In genomic region chr6:43497694-43498093, GRCh38 we compare ENCODE assay signal across 19 cellular contexts. TPM values are rescaled to one million over a fixed set of nuclear protein-coding genes. Genes with fewer than 3 reads are reported as not detected.
DNase-seq lines count a peak whose midpoint lies in the region; ATAC-seq and TF ChIP-seq lines count a peak whose summit lies in the region.
"Had no signal": no experiment of that assay in that cellular context is flagged by ENCODE, and none has a peak within 500 bp of the region (broad histone marks: within the 10 kb centered on the region; RNA-seq: fewer than 3 reads in every experiment).

No MANE protein-coding gene starts in this region.

- intact Hi-C loops in MCF 10A (cut with micrococcal nuclease), result loop anchor here (2.0 to 5.0 kb wide), 3 partner anchors 17 to 595 kb away; partner anchors contain the start of gene ZNF318
- intact Hi-C loops in mammary epithelial cell (cut with micrococcal nuclease), result loop anchor here (2.0 to 5.0 kb wide), 2 partner anchors 129 to 325 kb away; partner anchors contain the start of genes SRF and ZNF318

- H3K36me3 ChIP-seq in mammary epithelial cell (ENCODE audit: insufficient read depth, low read length), result peaks cover 22% of the 10 kb centered on the region
- peaks cover 50% of the 10 kb centered on the region for H3K36me3 ChIP-seq in skeletal muscle satellite cell (ENCODE audit: insufficient read depth, low read length)

- no peak for ATAC-seq in HG02623 (IDR thresholded peaks at IDR 0.05; ENCODE audit: unreplicated experiment)
- ATAC-seq: CD8-positive, alpha-beta T cell; GM23338 had no signal

- H3K4me3 ChIP-seq in mammary epithelial cell (replicated peaks in 1 of 3; ENCODE audit: insufficient read depth in 1 of 3, low read depth in 2 of 3, low read length in 3 of 3) (no peak overlapping the region), skeletal muscle satellite cell (ENCODE audit: low read length) (no peak overlapping the region)
- H3K4me3 ChIP-seq: BLaER1 treated with 17β-estradiol and CSF1 and Interleukin-3, amounts not matched to agents 10 nM and 100 nM; GM23338; HAP-1 had no signal

- peaks cover 43% of the 10 kb centered on the region for H3K4me1 Mint-ChIP-seq in MCF 10A (ENCODE audit: insufficient read depth, unreplicated experiment)

- peak overlapping the region; percentile 88 for H3K27ac Mint-ChIP-seq in MCF 10A (ENCODE audit: low read depth, unreplicated experiment)
- H3K27ac Mint-ChIP-seq: CD8-positive, alpha-beta T cell; GM23338 had no signal

- TF ChIP-seq CTCF in MCF 10A (IDR thresholded peaks at IDR 0.05; ENCODE audit: unreplicated experiment) (no peak), mammary epithelial cell (conservative IDR thresholded peaks at IDR 0.05 in 1 of 2, IDR thresholded peaks at IDR 0.05 in 1 of 2; ENCODE audit: extremely low read depth in 1 of 2, insufficient read depth in 1 of 2, low read depth in 1 of 2, low read length in 2 of 2) (no peak), RWPE1 (conservative IDR thresholded peaks at IDR 0.05; ENCODE audit: low read depth) (no peak)

- CTCF ChIA-PET in MCF 10A (lab: Yijun Ruan, JAX) (interaction anchor here (0.5 to 9.0 kb wide), 14 partner anchors 8 to 1097 kb away, joined by 3 to 102 read pairs (median 5); partner anchors contain the start of genes DLK2 and TJAP1), mammary epithelial cell (lab: Charles Lee; ENCODE audit: low non-redundant PET) (no interaction called here), RWPE1 (lab: Yijun Ruan, JAX) (interaction anchor here (0.6 to 3.3 kb wide), 2 partner anchors 9 to 78 kb away, joined by 4 to 39 read pairs; no protein-coding TSS in a partner anchor)

- H3K9me3 ChIP-seq in mammary epithelial cell (replicated peaks; ENCODE audit: insufficient read depth, low read length), result no peaks in the 10 kb centered on the region
- no peaks in the 10 kb centered on the region for H3K9me3 ChIP-seq in skeletal muscle satellite cell (replicated peaks; ENCODE audit: low read length)
- H3K9me3 ChIP-seq: BLaER1 treated with 17β-estradiol and CSF1 and Interleukin-3, amounts not matched to agents 10 nM and 100 nM; HAP-1 had no signal

- POLR2A ChIA-PET in MCF 10A (lab: Yijun Ruan, JAX), result interaction anchor here (0.6 to 9.6 kb wide), 6 partner anchors 9 to 139 kb away, joined by 3 to 209 read pairs (median 4); partner anchors contain the start of genes DLK2, POLR1C, TJAP1 and YIPF3
- POLR2A ChIA-PET in RWPE1 (lab: Yijun Ruan, JAX; ENCODE audit: low non-redundant PET), result no interaction called here

- no peak overlapping the region for H3K4me2 ChIP-seq in mammary epithelial cell (ENCODE audit: insufficient read depth, low read depth, low read length)
- no peak overlapping the region for H3K4me2 ChIP-seq in skeletal muscle satellite cell (ENCODE audit: low read length)
- H3K4me2 ChIP-seq: BLaER1 treated with 17β-estradiol and CSF1 and Interleukin-3, amounts not matched to agents 10 nM and 100 nM; GM23338 had no signal

- H3K79me2 ChIP-seq in mammary epithelial cell (ENCODE audit: insufficient read depth, low read length), result peaks cover 30% of the 10 kb centered on the region

- no peaks in the 10 kb centered on the region for H3K9me3 Mint-ChIP-seq in MCF 10A (ENCODE audit: unreplicated experiment)
- H3K9me3 Mint-ChIP-seq: CD8-positive, alpha-beta T cell; GM23338 had no signal

- H3K27me3 ChIP-seq in mammary epithelial cell (ENCODE audit: insufficient read depth, low read length) (no peaks in the 10 kb centered on the region), skeletal muscle satellite cell (ENCODE audit: control insufficient read depth, insufficient read depth, low read length) (no peaks in the 10 kb centered on the region)
- H3K27me3 ChIP-seq: BLaER1 treated with 17β-estradiol and CSF1 and Interleukin-3, amounts not matched to agents 10 nM and 100 nM had no signal

- in situ Hi-C loops in mammary epithelial cell (cut with MboI; ENCODE audit: low sequenced_read_pairs in 2 of 2), result loop anchor here (5.0 to 10.0 kb wide), 4 partner anchors 40 to 235 kb away; partner anchors contain the start of gene DLK2 (in 1 of the 2)

- no peaks in the 10 kb centered on the region for H3K27me3 Mint-ChIP-seq in MCF 10A (ENCODE audit: insufficient read depth, unreplicated experiment)

- H3K36me3 Mint-ChIP-seq in MCF 10A (ENCODE audit: insufficient read depth, unreplicated experiment), result peaks cover 69% of the 10 kb centered on the region

- H3K27ac ChIP-seq in mammary epithelial cell (ENCODE audit: insufficient read depth, low read depth, low read length), result no peak overlapping the region
- H3K27ac ChIP-seq in RWPE1, result peak overlapping the region; percentile 99
- H3K27ac ChIP-seq: BLaER1 treated with 17β-estradiol and CSF1 and Interleukin-3, amounts not matched to agents 10 nM and 100 nM had no signal

- H2AFZ ChIP-seq in mammary epithelial cell (ENCODE audit: low read depth, low read length), result no peak overlapping the region
- H2AFZ ChIP-seq: GM23338 had no signal

- dilution Hi-C loops in mammary epithelial cell (cut with HindIII; ENCODE audit: low sequenced_read_pairs), result no loop called here

- 94% methylated on average over 6 of the region's 12 CpGs for WGBS in mammary epithelial cell (ENCODE audit: low coverage, missing lambda C conversion rate)

- H3K9ac ChIP-seq in mammary epithelial cell (ENCODE audit: insufficient read depth, low read length) (no peak overlapping the region), skeletal muscle satellite cell (ENCODE audit: low read depth, low read length) (peak overlapping the region; percentile 50)

- BruUV-seq in MCF 10A (replicated peaks; lab: Mats Ljungman, UMichigan), result no TSS peak
- BruUV-seq in mammary epithelial cell (replicated peaks; lab: Mats Ljungman, UMichigan), result no TSS peak

- H3K4me3 Mint-ChIP-seq in MCF 10A (ENCODE audit: unreplicated experiment), result peak overlapping the region; percentile 43
- H3K4me3 Mint-ChIP-seq: CD8-positive, alpha-beta T cell; GM23338 had no signal

- no peak for DNase-seq in MCF 10A (ENCODE audit: unreplicated experiment)
- no peak for DNase-seq in mammary epithelial cell
- no peak for DNase-seq in RWPE1 (ENCODE audit: low spot score)
- peak; percentile 49 for DNase-seq in myocyte (ENCODE audit: low read depth)
- DNase-seq in OCI-M2 (lab: John Stamatoyannopoulos, UW; ENCODE audit: unreplicated experiment), result no peak
- no peak for DNase-seq in SW480 (ENCODE audit: low spot score)
- DNase-seq: 8988T; CD8-positive, alpha-beta T cell; NCI-H1092; NCI-H1436; NCI-H187 treated with DMSO at 0.1 percent for 48 hours; NCI-H510A treated with DMSO at 0.1 percent for 48 hours; NCI-H748 treated with DMSO at 0.1 percent for 48 hours; SIG-M5 had no signal

- no peaks in the 10 kb centered on the region for H4K20me1 ChIP-seq in mammary epithelial cell (ENCODE audit: insufficient read depth, low read length)

- H3K4me1 ChIP-seq in mammary epithelial cell (ENCODE audit: insufficient read depth, low read length) (peaks cover 47% of the 10 kb centered on the region), skeletal muscle satellite cell (ENCODE audit: control insufficient read depth, insufficient read depth, low read length) (peaks cover 51% of the 10 kb centered on the region)
- H3K4me1 ChIP-seq: HAP-1 had no signal

RNA-seq across cellular contexts. Expression of gene LRRC73, which starts 12.5 kb away (rescaled TPM):
- total RNA-seq in MCF 10A (2022), result 0.37 and 1.2 TPM in 2 replicates
- 1 to 10 TPM in 1 of 2 donors, under 1 TPM in 1; 0.83 to 1.6 TPM for total RNA-seq in mammary epithelial cell
- 0.75 TPM for polyA plus RNA-seq in mammary epithelial cell
- not detected for polyA minus RNA-seq in mammary epithelial cell
- 1.6 and 2.0 TPM in 2 replicates for total RNA-seq in myocyte
- 3.7 TPM for polyA plus RNA-seq in myocyte (2012)
- under 0.01 and 1.1 TPM in 2 replicates for total RNA-seq in skeletal muscle satellite cell (2012; rRNA removed)

RNA-seq across cellular contexts. Expression of gene YIPF3, which starts 19.0 kb away (rescaled TPM):
- total RNA-seq in MCF 10A (2022), result 65.1 and 72.9 TPM in 2 replicates
- total RNA-seq in mammary epithelial cell, result 10 to 100 TPM; 71.2 to 83.8 TPM
- polyA plus RNA-seq in mammary epithelial cell, result 112 TPM
- 104 TPM for polyA minus RNA-seq in mammary epithelial cell
- 199 and 250 TPM in 2 replicates for total RNA-seq in myocyte
- polyA plus RNA-seq in myocyte (2012), result 175 TPM
- 55.5 and 67.2 TPM in 2 replicates for total RNA-seq in skeletal muscle satellite cell (2012; rRNA removed)

RNA-seq across cellular contexts. Expression of gene POLR1C, which starts 19.2 kb away (rescaled TPM):
- total RNA-seq in MCF 10A (2022), result 54.9 and 63.6 TPM in 2 replicates
- total RNA-seq in mammary epithelial cell, result 10 to 100 TPM; 28.2 to 50.5 TPM
- 63.6 TPM for polyA plus RNA-seq in mammary epithelial cell
- 200 TPM for polyA minus RNA-seq in mammary epithelial cell
- total RNA-seq in myocyte, result 23.5 and 26.5 TPM in 2 replicates
- 32.3 TPM for polyA plus RNA-seq in myocyte (2012)
- 42.8 and 45.1 TPM in 2 replicates for total RNA-seq in skeletal muscle satellite cell (2012; rRNA removed)

RNA-seq across cellular contexts. Expression of gene TJAP1, which starts 20.3 kb away (rescaled TPM):
- total RNA-seq in MCF 10A (2022) (70.9 and 78.9 TPM in 2 replicates), mammary epithelial cell (10 to 100 TPM; 26.8 to 80.5 TPM), myocyte (26.7 and 39.6 TPM in 2 replicates)
- polyA plus RNA-seq in mammary epithelial cell, result 34.1 TPM
- 37.0 TPM for polyA minus RNA-seq in mammary epithelial cell
- polyA plus RNA-seq in myocyte (2012), result 33.7 TPM
- total RNA-seq in skeletal muscle satellite cell (2012; rRNA removed), result 10.7 and 13.9 TPM in 2 replicates

RNA-seq across cellular contexts. Expression of gene DLK2, which starts 42.3 kb away (rescaled TPM):
- total RNA-seq in MCF 10A (2022) (13.6 and 30.2 TPM in 2 replicates), mammary epithelial cell (10 to 100 TPM; 45.2 to 49.9 TPM), myocyte (3.3 and 6.2 TPM in 2 replicates)
- 53.9 TPM for polyA plus RNA-seq in mammary epithelial cell
- 51.4 TPM for polyA minus RNA-seq in mammary epithelial cell
- 4.1 TPM for polyA plus RNA-seq in myocyte (2012)
- 0.76 and 0.87 TPM in 2 replicates for total RNA-seq in skeletal muscle satellite cell (2012; rRNA removed)
